Comparison of ENCODE assay signal across 17 cellular contexts in genomic region chr1:184487561-184488200, GRCh38.
"Had no signal": no experiment of that assay in that cellular context is flagged by ENCODE, and none has a peak within 500 bp of the region (broad histone marks: within the 10 kb centered on the region; RNA-seq: fewer than 3 reads in every experiment).

No MANE protein-coding gene starts in this region.

- H3K9me3 ChIP-seq: lower lobe of right lung, right lobe of liver, SK-N-SH, upper lobe of left lung had no signal

- H3K27me3 ChIP-seq: cardiac muscle cell, right lobe of liver, upper lobe of left lung had no signal

- H3K4me3 Mint-ChIP-seq: activated B cell treated with CpG ODN at 0.5 μM for 24 hours; activated CD4-positive, alpha-beta T cell treated with anti-CD3 and anti-CD28 coated beads, Interleukin-2, amount 10 ng/mL, durations not matched to agents 24 days and 14 days; activated naive CD4-positive, alpha-beta T cell treated with anti-CD3 and anti-CD28 coated beads for 36 hours; activated T-helper 1 cell treated with anti-CD3 and anti-CD28 coated beads, Interleukin-12 subunit alpha, Interleukin-12 subunit beta, Interleukin-2, Interleukin-4 antibody, amounts not matched to agents 30 ng/mL and 10 ng/mL and 1 ng/mL, durations not matched to agents 14 hours and 24 hours and 36 hours; natural killer cell had no signal

- H3K36me3 ChIP-seq: cardiac muscle cell, lower lobe of right lung, right lobe of liver, upper lobe of left lung had no signal

- H3K36me3 Mint-ChIP-seq: natural killer cell had no signal

- H3K27ac ChIP-seq: cardiac muscle cell, epithelial cell of prostate, lower lobe of right lung, right lobe of liver had no signal

- FAIRE-seq: kidney had no signal

- H3K4me3 ChIP-seq: cardiac muscle cell, coronary artery, lower lobe of right lung, right lobe of liver, upper lobe of left lung had no signal

- H3K9ac ChIP-seq: SK-N-SH had no signal

- H3K27ac Mint-ChIP-seq: activated B cell treated with CpG ODN at 0.5 μM for 24 hours; activated CD4-positive, alpha-beta T cell treated with anti-CD3 and anti-CD28 coated beads, Interleukin-2, amount 10 ng/mL, durations not matched to agents 24 days and 14 days; activated naive CD4-positive, alpha-beta T cell treated with anti-CD3 and anti-CD28 coated beads for 36 hours; activated T-helper 1 cell treated with anti-CD3 and anti-CD28 coated beads, Interleukin-12 subunit alpha, Interleukin-12 subunit beta, Interleukin-2, Interleukin-4 antibody, amounts not matched to agents 30 ng/mL and 10 ng/mL and 1 ng/mL, durations not matched to agents 14 hours and 24 hours and 36 hours had no signal

- ATAC-seq: lower lobe of right lung, natural killer cell, right lobe of liver had no signal

- H3K9me3 Mint-ChIP-seq: activated B cell treated with CpG ODN at 0.5 μM for 24 hours; activated CD4-positive, alpha-beta T cell treated with anti-CD3 and anti-CD28 coated beads, Interleukin-2, amount 10 ng/mL, durations not matched to agents 24 days and 14 days; activated naive CD4-positive, alpha-beta T cell treated with anti-CD3 and anti-CD28 coated beads for 36 hours; activated T-helper 1 cell treated with anti-CD3 and anti-CD28 coated beads, Interleukin-12 subunit alpha, Interleukin-12 subunit beta, Interleukin-2, Interleukin-4 antibody, amounts not matched to agents 30 ng/mL and 10 ng/mL and 1 ng/mL, durations not matched to agents 14 hours and 24 hours and 36 hours; natural killer cell had no signal

- DNase-seq: activated B cell treated with CpG ODN at 0.5 μM for 24 hours; activated CD4-positive, alpha-beta T cell treated with anti-CD3 and anti-CD28 coated beads, Interleukin-2, amount 10 ng/mL, durations not matched to agents 24 days and 14 days; activated naive CD4-positive, alpha-beta T cell treated with anti-CD3 and anti-CD28 coated beads for 36 hours; effector CD8-positive, alpha-beta T cell; kidney; lower lobe of right lung; natural killer cell; nucleus accumbens; right lobe of liver; SK-N-SH; stimulated activated CD4-positive, alpha-beta T cell treated with anti-CD3 and anti-CD28 coated beads, Interleukin-12 subunit alpha, Interleukin-12 subunit beta, amount 100 ng/mL, for 4 hours; stimulated activated naive CD4-positive, alpha-beta T cell treated with Interleukin-2 at 50 U/mL for 16 hours; upper lobe of left lung had no signal
